In genomic region chr5:179923422-179923821, GRCh38 we compare ENCODE assay signal across 14 cellular contexts.
A peak's percentile ranks its signal among the peaks of the same experiment; 100 is the strongest.
DNase-seq lines count a peak whose midpoint lies in the region.
"Had no signal": no experiment of that assay in that cellular context is flagged by ENCODE, and none has a peak within 500 bp of the region (broad histone marks: within the 10 kb centered on the region; RNA-seq: fewer than 3 reads in every experiment).

No MANE protein-coding gene starts in this region.

- H3K4me3 ChIP-seq in BLaER1 (no peak overlapping the region), HAP-1 (no peak overlapping the region)
- H3K4me3 ChIP-seq: breast epithelium had no signal

- DNase-seq in KBM-7 (peak; percentile 95), SIG-M5 treated with dmso at 0.1 percent for 504 hours (lab: John Stamatoyannopoulos, UW; ENCODE audit: unreplicated experiment) (peak; percentile 88), medulla oblongata (ENCODE audit: extremely low spot score) (peak; percentile 32), OCI-M2 (lab: John Stamatoyannopoulos, UW; ENCODE audit: unreplicated experiment) (no peak), HAP-1 (ENCODE audit: low spot score in 2 of 2) (no peak), glomerular visceral epithelial cell (ENCODE audit: extremely low spot score) (no peak), cortex of kidney (lab: John Stamatoyannopoulos, UW) (no peak)
- DNase-seq: activated CD4-positive, alpha-beta T cell treated with anti-CD3 and anti-CD28 coated beads for 48 hours; activated naive CD8-positive, alpha-beta T cell treated with anti-CD3 and anti-CD28 coated beads for 36 hours; activated T-cell treated with anti-CD3 and anti-CD28 coated beads, Interleukin-2, amount 50 U/mL, for 48 hours; NCI-H1105 treated with DMSO at 0.1 percent for 48 hours; NCI-H345 had no signal

- H3K4me1 ChIP-seq in BLaER1, result peaks cover 44% of the 10 kb centered on the region
- no peaks in the 10 kb centered on the region for H3K4me1 ChIP-seq in HAP-1
- H3K4me1 ChIP-seq: breast epithelium had no signal

- H3K9me3 ChIP-seq in BLaER1 (peaks cover 10% of the 10 kb centered on the region), HAP-1 (no peaks in the 10 kb centered on the region)
- H3K9me3 ChIP-seq: breast epithelium had no signal

- H3K27ac ChIP-seq in BLaER1, result peak overlapping the region; percentile 3; the same call in 1 of the 2 replicates
- H3K27ac ChIP-seq: breast epithelium had no signal

- H3K9ac ChIP-seq in BLaER1, result no peak overlapping the region

- H3K36me3 ChIP-seq in BLaER1 (no peaks in the 10 kb centered on the region), HAP-1 (replicated peaks) (no peaks in the 10 kb centered on the region)
- H3K36me3 ChIP-seq: breast epithelium had no signal

- H4K20me1 ChIP-seq in BLaER1, result no peaks in the 10 kb centered on the region

- in situ Hi-C loops in KBM-7 (cut with MboI; ENCODE audit: low pct_unique_long_range_greater_than_20kb, low sequenced_read_pairs) (no loop called here), HAP-1 (cut with MboI; ENCODE audit: low sequenced_read_pairs) (no loop called here)

- H3K4me2 ChIP-seq in BLaER1, result peak overlapping the region; percentile 41

- H3K27me3 ChIP-seq in BLaER1 (no peaks in the 10 kb centered on the region), HAP-1 (ENCODE audit: low read depth) (no peaks in the 10 kb centered on the region)
- H3K27me3 ChIP-seq: breast epithelium had no signal

Comparison
In these comparisons a context has a peak if more than half of its experiments do, and no peak if none do; other contexts are left out.
1. DNase-seq: peak in KBM-7 (single experiment), SIG-M5 treated with dmso at 0.1 percent for 504 hours (single experiment) and medulla oblongata (single experiment); none in OCI-M2 (single experiment), HAP-1 (0 of 2), glomerular visceral epithelial cell (single experiment) and cortex of kidney (single experiment).